Comparison of ENCODE assay signal across 1 cellular context in the genomic region with DNA sequence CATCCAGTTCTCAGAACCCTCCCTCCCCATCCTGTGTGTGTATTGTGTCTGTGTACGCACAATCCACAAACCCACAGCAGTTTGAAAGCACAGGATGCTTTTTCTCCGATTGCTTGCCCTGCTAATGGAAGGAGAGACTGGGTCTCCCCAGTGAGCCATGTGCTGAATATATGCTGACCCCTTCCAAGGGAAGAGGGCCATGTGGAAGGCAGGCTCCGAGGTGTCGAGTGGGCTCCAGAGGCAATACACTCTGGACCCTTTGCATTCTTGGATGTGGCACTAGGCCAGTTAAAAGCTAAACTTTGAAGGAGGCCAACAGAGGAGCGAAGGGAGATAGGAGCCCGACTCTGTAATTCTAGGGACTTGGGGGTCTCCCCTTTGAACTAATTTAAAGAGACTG.
TF ChIP-seq lines count a peak whose summit lies in the region.

No MANE protein-coding gene starts in this region.

TF ChIP-seq in WTC11, 78 proteins besides CTCF, POLR2A, EP300 and RAD21 (continued from another document):
- TF ChIP-seq PREB (CRISPR knock-in tag; IDR thresholded peaks at IDR 0.05; ENCODE audit: borderline replicate concordance) (no peak), PRDM15 (CRISPR knock-in tag; IDR thresholded peaks at IDR 0.05) (no peak), JAZF1 (CRISPR knock-in tag; IDR thresholded peaks at IDR 0.05) (no peak), ATF6 (CRISPR knock-in tag; IDR thresholded peaks at IDR 0.05) (no peak), HMGA2 (CRISPR knock-in tag; IDR thresholded peaks at IDR 0.05) (no peak)
